21 cellular contexts compared by ENCODE assay signal in the genomic region with DNA sequence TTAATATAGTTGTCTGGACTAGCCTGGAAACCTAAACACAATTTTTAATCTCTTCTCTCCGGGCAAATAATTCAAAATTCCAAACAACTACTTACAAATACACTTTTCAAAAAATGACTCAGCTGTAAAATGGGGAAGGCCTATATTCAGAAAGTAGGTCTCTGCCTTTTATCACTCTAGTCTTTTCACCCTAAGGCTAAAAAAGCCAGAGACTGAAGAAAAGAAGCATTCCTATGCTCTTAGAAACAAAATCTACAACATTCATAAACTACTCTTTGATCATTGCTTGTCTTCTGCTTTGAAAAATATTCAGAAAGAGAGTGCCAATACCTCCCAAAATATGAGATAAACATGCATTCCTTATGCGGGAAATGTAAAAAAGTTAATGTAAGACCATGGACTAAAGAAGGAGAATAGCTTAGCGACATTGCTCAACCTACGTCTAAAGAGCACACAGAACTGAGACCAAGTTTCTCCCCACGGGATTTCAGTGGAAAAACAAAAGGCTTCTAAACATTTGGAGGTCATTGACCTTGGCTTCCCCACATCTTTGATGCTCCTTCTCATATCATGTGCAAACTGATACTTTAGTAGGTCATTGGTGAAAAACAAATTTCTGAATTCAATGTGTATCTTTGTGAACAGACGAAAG.
"Had no signal": no experiment of that assay in that cellular context is flagged by ENCODE, and none has a peak within 500 bp of the region (broad histone marks: within the 10 kb centered on the region; RNA-seq: fewer than 3 reads in every experiment).

No MANE protein-coding gene starts in this region.

- H3K36me3 ChIP-seq: gastroesophageal sphincter, left ventricle myocardium inferior, right lobe of liver, stomach, upper lobe of left lung, vagina had no signal

- H3K27ac Mint-ChIP-seq: endodermal cell; nephron; stimulated activated naive B cell treated with anti-CD40 and anti-IgM and Interleukin-4, amounts not matched to agents 10 μg/mL and 1 μg/mL and 100 μg/mL, for 72 hours had no signal

- H3K27ac ChIP-seq: coronary artery, gastroesophageal sphincter, left ventricle myocardium inferior, psoas muscle, right lobe of liver, stomach, upper lobe of left lung, vagina had no signal

- H3K36me3 Mint-ChIP-seq: naive B cell; stimulated activated naive B cell treated with anti-CD40 and anti-IgM and Interleukin-4, amounts not matched to agents 10 μg/mL and 1 μg/mL and 100 μg/mL, for 72 hours had no signal

- H3K4me3 ChIP-seq: coronary artery, gastroesophageal sphincter, left ventricle myocardium inferior, lung, psoas muscle, right lobe of liver, stomach, upper lobe of left lung, vagina had no signal

- H3K4me1 ChIP-seq: gastroesophageal sphincter, left ventricle myocardium inferior, psoas muscle, right lobe of liver, stomach, upper lobe of left lung, vagina had no signal

- H3K27me3 ChIP-seq: gastroesophageal sphincter, right lobe of liver, stomach, upper lobe of left lung, vagina had no signal

- H3K9me3 Mint-ChIP-seq: endodermal cell; naive B cell; nephron; stimulated activated naive B cell treated with anti-CD40 and anti-IgM and Interleukin-4, amounts not matched to agents 10 μg/mL and 1 μg/mL and 100 μg/mL, for 72 hours had no signal

- H3K4me3 Mint-ChIP-seq: endodermal cell; naive B cell; nephron; stimulated activated naive B cell treated with anti-CD40 and anti-IgM and Interleukin-4, amounts not matched to agents 10 μg/mL and 1 μg/mL and 100 μg/mL, for 72 hours had no signal

- H3K9me3 ChIP-seq: gastroesophageal sphincter, left ventricle myocardium inferior, psoas muscle, right lobe of liver, stomach, upper lobe of left lung, vagina had no signal

- DNase-seq: effector CD4-positive, alpha-beta T cell; endodermal cell; kidney; left cardiac atrium; left ventricle myocardium inferior; mesenchymal stem cell; naive B cell; psoas muscle; retina; right lobe of liver; stimulated activated CD4-positive, alpha-beta T cell treated with anti-CD3 and anti-CD28 coated beads, Interleukin-2, amount 100 ng/mL, for 24 hours; stimulated activated CD4-positive, alpha-beta T cell treated with anti-CD3 and anti-CD28 coated beads, Interleukin-4, amount 100 ng/mL, for 4 hours; stimulated activated naive B cell treated with anti-CD40 and anti-IgM and Interleukin-4, amounts not matched to agents 10 μg/mL and 1 μg/mL and 100 μg/mL, for 72 hours; stomach; substantia nigra had no signal

- H3K4me1 Mint-ChIP-seq: endodermal cell; naive B cell; stimulated activated naive B cell treated with anti-CD40 and anti-IgM and Interleukin-4, amounts not matched to agents 10 μg/mL and 1 μg/mL and 100 μg/mL, for 72 hours had no signal

- ATAC-seq: gastroesophageal sphincter; left cardiac atrium; psoas muscle; right lobe of liver; stimulated activated naive B cell treated with anti-CD40 and anti-IgM and Interleukin-4, amounts not matched to agents 10 μg/mL and 1 μg/mL and 100 μg/mL, for 72 hours had no signal
